In genomic region chr21:32976791-32977190, GRCh38 we compare ENCODE assay signal across 23 cellular contexts. TPM values are rescaled to one million over a fixed set of nuclear protein-coding genes. Genes with fewer than 3 reads are reported as not detected.
"Had no signal": no experiment of that assay in that cellular context is flagged by ENCODE, and none has a peak within 500 bp of the region (broad histone marks: within the 10 kb centered on the region; RNA-seq: fewer than 3 reads in every experiment).

No MANE protein-coding gene starts in this region.

- H3K9ac ChIP-seq: KMS-11 had no signal

- H3K4me2 ChIP-seq: KMS-11 had no signal

- H3K27ac ChIP-seq: KMS-11 had no signal

- DNase-seq: activated CD4-positive, alpha-beta T cell treated with anti-CD3 and anti-CD28 coated beads for 1 hour; activated CD4-positive, alpha-beta T cell treated with anti-CD3 and anti-CD28 coated beads, Interleukin-2, amount 10 ng/mL, durations not matched to agents 24 days and 14 days; activated CD4-positive, alpha-beta T cell treated with anti-CD3 and anti-CD28 coated beads, Interleukin-2, amount 50 U/mL, for 48 hours; activated CD8-positive, alpha-beta memory T cell treated with anti-CD3 and anti-CD28 coated beads, Interleukin-2, amount 10 ng/mL, durations not matched to agents 7 days and 5 days; activated effector memory CD4-positive, alpha-beta T cell treated with Interleukin-2 at 50 U/mL for 16 hours; activated naive CD4-positive, alpha-beta T cell; activated naive CD8-positive, alpha-beta T cell treated with anti-CD3 and anti-CD28 coated beads for 36 hours; activated T-cell treated with anti-CD3 and anti-CD28 coated beads, Interleukin-2, amount 50 U/mL, for 24 hours; MV-4-11; NCI-H1092 treated with DMSO at 0.1 percent for 48 hours; NCI-H1436; NCI-H1694 treated with DMSO at 0.1 percent for 48 hours; NCI-H2029 treated with DMSO at 0.1 percent for 48 hours; NCI-H345; NCI-H510A; PC-3; SHP77 treated with DMSO at 0.1 percent for 48 hours; T-helper 9 cell had no signal

- ATAC-seq: activated CD8-positive, alpha-beta memory T cell treated with anti-CD3 and anti-CD28 coated beads, Interleukin-2, amount 10 ng/mL, durations not matched to agents 7 days and 5 days; PC-3; WTC11 had no signal

RNA-seq across cellular contexts. Expression of gene OLIG2, which starts 48.9 kb away (rescaled TPM):
- total RNA-seq: activated CD4-positive, alpha-beta T cell treated with anti-CD3 and anti-CD28 coated beads, Interleukin-2, amount 10 ng/mL, durations not matched to agents 24 days and 14 days; activated CD8-positive, alpha-beta memory T cell treated with anti-CD3 and anti-CD28 coated beads, Interleukin-2, amount 10 ng/mL, durations not matched to agents 7 days and 5 days; activated naive CD8-positive, alpha-beta T cell treated with anti-CD3 and anti-CD28 coated beads for 36 hours; activated T-helper 1 cell treated with anti-CD3 and anti-CD28 coated beads, Interleukin-12 subunit alpha, Interleukin-12 subunit beta, Interleukin-2, Interleukin-4 antibody, amounts not matched to agents 30 ng/mL and 10 ng/mL and 1 ng/mL, durations not matched to agents 14 hours and 24 hours and 36 hours; cardiac septum; MCF 10A; PC-3 had no signal
